In the genomic region with DNA sequence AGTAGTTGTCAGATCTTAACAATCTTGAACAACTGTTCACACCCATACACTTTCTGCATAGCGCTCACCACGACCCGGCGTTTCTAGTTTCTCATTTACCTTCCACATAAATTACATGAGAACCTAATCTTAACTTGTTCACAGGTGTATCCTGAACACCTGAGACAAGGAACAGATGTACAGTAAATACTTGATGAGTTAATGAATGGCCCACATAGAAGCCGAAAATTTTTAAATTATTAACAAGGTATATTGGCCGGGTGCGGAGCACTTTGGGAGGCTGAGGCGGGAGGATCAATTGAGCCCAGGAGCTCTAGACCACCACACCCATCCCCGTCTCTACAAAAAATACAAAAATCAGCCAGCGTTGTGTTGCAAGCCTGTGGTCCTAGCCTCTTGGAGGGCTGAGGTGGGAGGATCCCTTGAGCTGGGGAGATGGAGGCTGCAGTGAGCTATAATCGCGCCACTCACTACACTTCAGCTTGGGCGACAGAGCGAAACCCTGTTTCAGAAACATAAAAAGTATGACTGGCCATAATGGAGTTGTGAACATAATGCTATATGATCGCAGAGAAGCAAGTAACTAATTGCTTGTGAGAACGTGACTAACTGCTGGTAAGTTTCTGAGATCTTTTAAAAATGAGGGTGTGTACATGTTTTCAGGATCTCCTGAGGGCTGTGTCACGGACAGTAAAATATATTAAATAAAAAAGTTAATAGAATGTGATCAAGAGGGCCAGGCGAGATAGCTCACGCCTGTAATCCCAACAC, we compare ENCODE assay signal across 8 cellular contexts. TPM values are rescaled to one million over a fixed set of nuclear protein-coding genes. Genes with fewer than 3 reads are reported as not detected.
DNase-seq lines count a peak whose midpoint lies in the region; ATAC-seq and TF ChIP-seq lines count a peak whose summit lies in the region.

No MANE protein-coding gene starts in this region.

- H3K79me2 ChIP-seq in DND-41 (ENCODE audit: insufficient read depth, low read length): peaks cover 51% of the 10 kb centered on the region
- H3K79me2 ChIP-seq in KMS-11 (ENCODE audit: insufficient read depth, low read depth): peaks cover 36% of the 10 kb centered on the region

- H3K4me1 ChIP-seq in DND-41 (ENCODE audit: insufficient read depth, low read length): peaks cover 38% of the 10 kb centered on the region
- peaks cover 31% of the 10 kb centered on the region for H3K4me1 ChIP-seq in KMS-11 (ENCODE audit: low read depth, poor library complexity, severe bottlenecking)
- peaks cover 6% of the 10 kb centered on the region for H3K4me1 ChIP-seq in colonic mucosa

- TF ChIP-seq CTCF in DND-41 (IDR thresholded peaks at IDR 0.05; ENCODE audit: borderline replicate concordance, extremely low read depth, low read length, poor library complexity, severe bottlenecking) (no peak), KMS-11 (conservative IDR thresholded peaks at IDR 0.05; ENCODE audit: low read depth, low read length) (no peak), colonic mucosa (IDR thresholded peaks at IDR 0.05) (no peak), nephron (IDR thresholded peaks at IDR 0.05; ENCODE audit: unreplicated experiment in 3 of 3) (no peak)

- DNase-seq in DND-41: no peak
- peak; percentile 23 for DNase-seq in colonic mucosa
- DNase-seq in ecto neural progenitor cell (ENCODE audit: low spot score): no peak

- no peaks in the 10 kb centered on the region for H3K27me3 Mint-ChIP-seq in nephron (ENCODE audit: low read depth)

- H3K4me2 ChIP-seq in DND-41 (ENCODE audit: insufficient read depth, low read length) (peak overlapping the region; percentile 65), KMS-11 (peak overlapping the region; percentile 86)

- H4K20me1 ChIP-seq in DND-41 (ENCODE audit: insufficient read depth, low read length) (peaks cover 28% of the 10 kb centered on the region), KMS-11 (ENCODE audit: insufficient read depth) (no peaks in the 10 kb centered on the region)

- H3K9ac ChIP-seq in DND-41 (ENCODE audit: low read depth, low read length): peak overlapping the region; percentile 85
- peak overlapping the region; percentile 81 for H3K9ac ChIP-seq in KMS-11
- H3K9ac ChIP-seq in colonic mucosa (ENCODE audit: low read depth in 2 of 2, low read length in 2 of 2): peak overlapping the region; percentile 68 to 98

- H3K27ac ChIP-seq in DND-41 (ENCODE audit: low read length) (peak overlapping the region; percentile 94), KMS-11 (peak overlapping the region; percentile 90), colonic mucosa (peak overlapping the region; percentile 94)

- peak overlapping the region; percentile 97 to 99 (median 98) for H3K27ac Mint-ChIP-seq in nephron

- H3K36me3 Mint-ChIP-seq in nephron (ENCODE audit: low read depth): no peaks in the 10 kb centered on the region

- H3K4me1 Mint-ChIP-seq in nephron: peaks cover 17% of the 10 kb centered on the region

- no peak for ATAC-seq in DND-41 (ENCODE audit: insufficient read depth, low read depth)
- no peak for ATAC-seq in GM19397 (IDR thresholded peaks at IDR 0.05; ENCODE audit: unreplicated experiment)
- no peak for ATAC-seq in GM19023 (IDR thresholded peaks at IDR 0.05; ENCODE audit: unreplicated experiment)
- no peak for ATAC-seq in HG02970 (IDR thresholded peaks at IDR 0.05; ENCODE audit: low FRiP score, unreplicated experiment)

- H3K4me3 Mint-ChIP-seq in nephron: peak overlapping the region; percentile 89 to 94 (median 92)

- H3K9me3 ChIP-seq in DND-41 (ENCODE audit: insufficient read depth, low read length, severe bottlenecking) (no peaks in the 10 kb centered on the region), colonic mucosa (no peaks in the 10 kb centered on the region)

- H2AFZ ChIP-seq in DND-41 (ENCODE audit: low read depth, low read length) (peak overlapping the region; percentile 86), KMS-11 (ENCODE audit: low read depth) (peak overlapping the region; percentile 52)

- intact Hi-C loops in colonic mucosa (cut with DNase I): no loop called here

- peaks cover 9% of the 10 kb centered on the region for H3K36me3 ChIP-seq in DND-41 (ENCODE audit: insufficient read depth, low read length)
- H3K36me3 ChIP-seq in KMS-11 (ENCODE audit: insufficient read depth): no peaks in the 10 kb centered on the region
- H3K36me3 ChIP-seq in colonic mucosa: no peaks in the 10 kb centered on the region

- H3K9me3 Mint-ChIP-seq in nephron: no peaks in the 10 kb centered on the region

- H3K27me3 ChIP-seq in DND-41 (ENCODE audit: insufficient read depth, low read length, poor library complexity) (no peaks in the 10 kb centered on the region), KMS-11 (ENCODE audit: insufficient read depth, low read depth) (no peaks in the 10 kb centered on the region), colonic mucosa (no peaks in the 10 kb centered on the region)

- peak overlapping the region; percentile 42 to 91; a peak in 3 of 4 replicates for H3K4me3 ChIP-seq in DND-41 (ENCODE audit: low read depth in 1 of 2, low read length in 2 of 2)
- H3K4me3 ChIP-seq in KMS-11 (IDR thresholded peaks at IDR 0.05; ENCODE audit: insufficient read depth, low read depth, low read length): no peak overlapping the region
- peak overlapping the region; percentile 91 for H3K4me3 ChIP-seq in colonic mucosa

RNA-seq across cellular contexts. Expression of a gene that starts 1.0 kb away (rescaled TPM):
- total RNA-seq in colonic mucosa: 10 to 100 TPM; 72.6 to 90.2 TPM

RNA-seq across cellular contexts. Expression of a gene that starts 20.2 kb away (rescaled TPM):
- 10 to 100 TPM; 33.8 to 72.8 TPM for total RNA-seq in colonic mucosa
